Comparison of ENCODE assay signal across 11 cellular contexts in the genomic region with DNA sequence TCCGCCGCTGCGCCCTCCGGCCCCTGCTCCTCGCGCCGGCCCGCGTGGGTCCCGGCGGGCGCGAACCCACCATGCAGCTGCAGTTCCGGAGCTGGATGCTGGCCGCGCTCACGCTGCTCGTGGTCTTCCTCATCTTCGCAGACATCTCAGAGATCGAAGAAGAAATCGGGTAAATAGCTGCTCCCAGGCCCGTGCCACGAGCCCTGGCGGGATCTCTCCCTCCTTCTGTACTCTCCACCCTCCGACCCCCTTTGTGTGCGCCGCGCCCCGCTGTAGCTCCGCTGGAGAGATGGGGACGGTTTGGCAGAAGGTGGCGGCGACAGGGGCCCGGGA. TPM values are rescaled to one million over a fixed set of nuclear protein-coding genes. Genes with fewer than 3 reads are reported as not detected.
DNase-seq lines count a peak whose midpoint lies in the region; ATAC-seq, FAIRE-seq and TF ChIP-seq lines count a peak whose summit lies in the region.
"Had no signal": no experiment of that assay in that cellular context is flagged by ENCODE, and none has a peak within 500 bp of the region (broad histone marks: within the 10 kb centered on the region; RNA-seq: fewer than 3 reads in every experiment).

No MANE protein-coding gene starts in this region.

- no peaks in the 10 kb centered on the region for H3K36me3 ChIP-seq in HAP-1 (replicated peaks)
- H3K36me3 ChIP-seq in SJCRH30, result no peaks in the 10 kb centered on the region
- H3K36me3 ChIP-seq in Peyer's patch, result no peaks in the 10 kb centered on the region

- ATAC-seq in left ventricle myocardium superior (peak; percentile 18), GM21723 (IDR thresholded peaks at IDR 0.05; ENCODE audit: unreplicated experiment) (no peak)
- ATAC-seq: activated CD4-positive, CD25-positive, alpha-beta regulatory T cell treated with anti-CD3 and anti-CD28 coated beads, Interleukin-2, amount 50 U/mL, for 24 hours; K562 had no signal

- TF ChIP-seq CTCF in retinal pigment epithelial cell (conservative IDR thresholded peaks at IDR 0.05; ENCODE audit: low read depth, low read length) (no peak), Peyer's patch (IDR thresholded peaks at IDR 0.05) (no peak)

- H3K27ac ChIP-seq in SJCRH30, result no peak overlapping the region
- H3K27ac ChIP-seq in Peyer's patch, result no peak overlapping the region

- no peak for FAIRE-seq in GM19239 (lab: Jason Lieb, UNC)
- FAIRE-seq: K562 had no signal

- H3K4me1 ChIP-seq in HAP-1 (peaks cover 15% of the 10 kb centered on the region), SJCRH30 (no peaks in the 10 kb centered on the region), Peyer's patch (peaks cover 0 to 16% (median 0%) of the 10 kb centered on the region in 4 donors)

- H3K9me3 ChIP-seq in HAP-1 (no peaks in the 10 kb centered on the region), SJCRH30 (replicated peaks) (no peaks in the 10 kb centered on the region), Peyer's patch (no peaks in the 10 kb centered on the region)

- no peak for TF ChIP-seq POLR2A in Peyer's patch (IDR thresholded peaks at IDR 0.05)

- DNase-seq in HAP-1 (ENCODE audit: low spot score in 2 of 2), result peak; percentile 18 to 52
- DNase-seq in SJCRH30, result no peak
- no peak for DNase-seq in left ventricle myocardium superior
- DNase-seq in retinal pigment epithelial cell (ENCODE audit: low read depth), result no peak
- no peak for DNase-seq in GM19239 (ENCODE audit: insufficient read length, low spot score)
- DNase-seq in Peyer's patch, result no peak
- DNase-seq: GDM1, naive B cell had no signal

- H3K4me3 ChIP-seq in HAP-1 (peak overlapping the region; percentile 66), SJCRH30 (peak overlapping the region; percentile 41), retinal pigment epithelial cell (ENCODE audit: low read length) (peak overlapping the region; percentile 47), Peyer's patch (peak overlapping the region in 2 of 4 donors; percentile 6 to 43)
- H3K4me3 ChIP-seq: K562 had no signal

- intact Hi-C loops in left ventricle myocardium superior (cut with micrococcal nuclease), result no loop called here

- H3K27me3 ChIP-seq in HAP-1 (ENCODE audit: low read depth), result peaks cover 22% of the 10 kb centered on the region
- peaks cover 48% of the 10 kb centered on the region for H3K27me3 ChIP-seq in SJCRH30
- H3K27me3 ChIP-seq in Peyer's patch, result peaks cover 0 to 11% of the 10 kb centered on the region in 2 donors

- in situ Hi-C loops in HAP-1 (cut with MboI; ENCODE audit: low sequenced_read_pairs), result loop anchor here (10.0 kb wide), 1 partner anchor 321 kb away; no protein-coding TSS in a partner anchor

RNA-seq across cellular contexts. Expression of gene ST8SIA2, which starts 0.3 kb away (rescaled TPM):
- total RNA-seq in SJCRH30 (2014; rRNA removed; shearing (Covaris generic)), result 1.3 and 2.1 TPM in 2 replicates
- total RNA-seq in left ventricle myocardium superior, result 3.0 TPM
- total RNA-seq in Peyer's patch, result not detected
- total RNA-seq: K562 had no signal

Comparison
In these comparisons a context has a peak if more than half of its experiments do, and no peak if none do; other contexts are left out.
1. DNase-seq: peak in HAP-1 (2 of 2); none in SJCRH30 (0 of 2), left ventricle myocardium superior (single experiment), retinal pigment epithelial cell (single experiment), GM19239 (single experiment) and Peyer's patch (0 of 3).